In the genomic region with DNA sequence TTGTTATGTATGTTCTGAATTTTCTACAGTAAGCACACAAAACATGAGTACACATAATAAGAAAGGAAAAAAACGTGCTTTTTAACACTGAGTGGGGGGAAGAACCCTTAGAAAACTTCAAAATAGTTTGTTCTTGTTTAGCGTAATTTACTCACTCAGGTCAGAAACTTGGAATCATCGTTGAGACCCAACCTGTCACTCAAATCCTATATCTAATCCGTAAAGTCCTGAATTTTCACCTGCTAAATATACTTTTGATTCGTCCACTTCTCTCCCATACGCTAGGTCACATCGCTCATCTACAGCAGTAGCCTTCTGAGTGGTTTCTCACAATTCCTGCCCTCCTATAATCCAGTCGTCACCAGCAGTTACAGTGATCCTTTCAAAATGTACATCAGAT, we compare ENCODE assay signal across 8 cellular contexts. TPM values are rescaled to one million over a fixed set of nuclear protein-coding genes. Genes with fewer than 3 reads are reported as not detected.
DNase-seq lines count a peak whose midpoint lies in the region; ATAC-seq, FAIRE-seq and TF ChIP-seq lines count a peak whose summit lies in the region.

No MANE protein-coding gene starts in this region.

- WGBS in pancreas, 2 donors, result 4 to 6% methylated on average over 8 of the region's 8 CpGs

- TF ChIP-seq CTCF in DOHH2 (IDR thresholded peaks at IDR 0.05; ENCODE audit: low read depth, low read length, poor library complexity, severe bottlenecking) (no peak), OCI-LY1 (IDR thresholded peaks at IDR 0.05; ENCODE audit: low read length) (no peak), endothelial cell of umbilical vein (IDR thresholded peaks at IDR 0.05; ENCODE audit: extremely low read depth in 1 of 2, insufficient read depth in 1 of 2, low read depth in 1 of 2, low read length in 2 of 2) (no peak), pancreas (IDR thresholded peaks at IDR 0.05) (no peak)

- POLR2A ChIA-PET in endothelial cell of umbilical vein (lab: Charles Lee), result interaction anchor here (1.1 to 1.7 kb wide), 2 partner anchors 10 to 351 kb away, joined by 3 to 11 read pairs; a partner anchor contains a TSS

- H2AFZ ChIP-seq in OCI-LY1 (ENCODE audit: low read length), result no peak overlapping the region
- H2AFZ ChIP-seq in endothelial cell of umbilical vein (ENCODE audit: low read depth, low read length), result peak overlapping the region; percentile 82

- TF ChIP-seq POLR2A in endothelial cell of umbilical vein (IDR thresholded peaks at IDR 0.05; ENCODE audit: low read depth, low read length), result no peak

- no peak for FAIRE-seq in endothelial cell of umbilical vein (lab: Jason Lieb, UNC)
- no peak for FAIRE-seq in pancreas (lab: Jason Lieb, UNC)

- TSS peak; percentile 44 for BruUV-seq in endothelial cell of umbilical vein (replicated peaks; lab: Mats Ljungman, UMichigan)

- dilution Hi-C loops in endothelial cell of umbilical vein (cut with MboI; ENCODE audit: extremely low pct_ligation_motif_present, low sequenced_read_pairs), result no loop called here

- no peaks in the 10 kb centered on the region for H3K9me3 ChIP-seq in DOHH2 (ENCODE audit: control insufficient read depth, insufficient read depth, low read length)
- H3K9me3 ChIP-seq in OCI-LY1 (ENCODE audit: low read length), result no peaks in the 10 kb centered on the region
- no peaks in the 10 kb centered on the region for H3K9me3 ChIP-seq in endothelial cell of umbilical vein (replicated peaks; ENCODE audit: control insufficient read depth, insufficient read depth, low read length)
- H3K9me3 ChIP-seq in pancreas, result no peaks in the 10 kb centered on the region

- ATAC-seq in pancreas (no peak), HG02884 (IDR thresholded peaks at IDR 0.05; ENCODE audit: unreplicated experiment) (no peak)

- H3K79me2 ChIP-seq in DOHH2 (ENCODE audit: control insufficient read depth, low read length) (peaks cover 29% of the 10 kb centered on the region), OCI-LY1 (ENCODE audit: insufficient read depth, low read length) (peaks cover 17% of the 10 kb centered on the region), endothelial cell of umbilical vein (ENCODE audit: control insufficient read depth, insufficient read depth, low read length) (peaks cover 8% of the 10 kb centered on the region)

- H4K20me1 ChIP-seq in DOHH2 (ENCODE audit: control insufficient read depth, insufficient read depth, low read depth, low read length) (no peaks in the 10 kb centered on the region), OCI-LY1 (ENCODE audit: insufficient read depth, low read length) (no peaks in the 10 kb centered on the region), endothelial cell of umbilical vein (replicated peaks; ENCODE audit: control insufficient read depth, extremely low read depth, insufficient read depth, low read length) (no peaks in the 10 kb centered on the region)

- CTCF ChIA-PET in endothelial cell of umbilical vein (lab: Charles Lee), result interaction anchor here (0.9 to 1.5 kb wide), 8 partner anchors 11 to 92 kb away, joined by 3 to 8 read pairs (median 4); a partner anchor contains a TSS

- H3K9me2 ChIP-seq in DOHH2 (replicated peaks; ENCODE audit: control insufficient read depth, low read length) (no peaks in the 10 kb centered on the region), OCI-LY1 (ENCODE audit: low read depth, low read length) (no peaks in the 10 kb centered on the region)

- H3K9me1 ChIP-seq in endothelial cell of umbilical vein (replicated peaks; ENCODE audit: control insufficient read depth, extremely low read depth, insufficient read depth, low read length), result no peaks in the 10 kb centered on the region

- H3K9ac ChIP-seq in OCI-LY1 (ENCODE audit: low read length) (peak overlapping the region; percentile 77), endothelial cell of umbilical vein (replicated peaks; ENCODE audit: extremely low read depth, insufficient read depth, low read length) (peak overlapping the region; percentile 94)

- H3K27me3 ChIP-seq in DOHH2 (ENCODE audit: control insufficient read depth, low read length) (no peaks in the 10 kb centered on the region), OCI-LY1 (ENCODE audit: insufficient read depth, low read length) (no peaks in the 10 kb centered on the region), endothelial cell of umbilical vein (ENCODE audit: control insufficient read depth in 2 of 2, insufficient read depth in 2 of 2, low read length in 2 of 2) (no peaks in the 10 kb centered on the region), pancreas (no peaks in the 10 kb centered on the region)

- H3F3A ChIP-seq in DOHH2 (ENCODE audit: control insufficient read depth, insufficient read depth) (no peaks in the 10 kb centered on the region), OCI-LY1 (ENCODE audit: insufficient read depth, low read length) (no peaks in the 10 kb centered on the region)

- H3K36me3 ChIP-seq in DOHH2 (ENCODE audit: control insufficient read depth, low read length) (peaks cover 36% of the 10 kb centered on the region), OCI-LY1 (ENCODE audit: insufficient read depth, low read length) (peaks cover 29% of the 10 kb centered on the region), endothelial cell of umbilical vein (ENCODE audit: control insufficient read depth in 2 of 2, extremely low read depth in 1 of 2, insufficient read depth in 2 of 2, low read length in 2 of 2) (peaks cover 6 to 8% of the 10 kb centered on the region in 2 experiments), pancreas (peaks cover 0 to 13% (median 0%) of the 10 kb centered on the region in 3 donors)

- H3K4me1 ChIP-seq in DOHH2 (ENCODE audit: control insufficient read depth, low read length), result peaks cover 18% of the 10 kb centered on the region
- H3K4me1 ChIP-seq in OCI-LY1 (ENCODE audit: insufficient read depth, low read length, severe bottlenecking), result peaks cover 18% of the 10 kb centered on the region
- peaks cover 16% of the 10 kb centered on the region for H3K4me1 ChIP-seq in endothelial cell of umbilical vein (ENCODE audit: control insufficient read depth, extremely low read depth, insufficient read depth, low read length)
- peaks cover 0 to 12% (median 9%) of the 10 kb centered on the region in 3 donors for H3K4me1 ChIP-seq in pancreas

- intact Hi-C loops in endothelial cell of umbilical vein (cut with micrococcal nuclease), result loop anchor here (2.0 to 5.0 kb wide), 2 partner anchors 54 to 792 kb away; a partner anchor contains a TSS
- intact Hi-C loops in pancreas (cut with DNase I), result no loop called here

- H3K4me2 ChIP-seq in DOHH2 (ENCODE audit: low read length) (peak overlapping the region; percentile 76), OCI-LY1 (ENCODE audit: low read length) (peak overlapping the region; percentile 98), endothelial cell of umbilical vein (ENCODE audit: insufficient read depth, low read length) (peak overlapping the region; percentile 96)

- DNase-seq in endothelial cell of umbilical vein (ENCODE audit: low read depth, low spot score) (peak; percentile 22), pancreas (no peak), HuH-7 (ENCODE audit: low spot score) (no peak), 8988T (no peak), SKM-1 treated with dmso at 0.1 percent for 144 hours (lab: John Stamatoyannopoulos, UW; ENCODE audit: unreplicated experiment) (no peak)

- H3K27ac ChIP-seq in DOHH2 (ENCODE audit: low read depth, low read length), result no peak overlapping the region
- H3K27ac ChIP-seq in OCI-LY1 (ENCODE audit: low read depth, low read length, poor library complexity, severe bottlenecking), result no peak overlapping the region
- peak overlapping the region; percentile 88 for H3K27ac ChIP-seq in endothelial cell of umbilical vein (ENCODE audit: insufficient read depth, low read depth, low read length)
- H3K27ac ChIP-seq in pancreas, result no peak overlapping the region

- H3K4me3 ChIP-seq in DOHH2 (ENCODE audit: low read length) (peak overlapping the region; percentile 92), OCI-LY1 (ENCODE audit: low read depth, low read length, poor library complexity, severe bottlenecking) (peak overlapping the region; percentile 91), endothelial cell of umbilical vein (replicated peaks in 1 of 3; ENCODE audit: insufficient read depth in 1 of 3, low read depth in 1 of 3, low read length in 3 of 3) (peak overlapping the region; percentile 75 to 98 (median 82)), pancreas (peak overlapping the region; percentile 38 to 76 (median 60))

TF ChIP-seq in endothelial cell of umbilical vein, 7 proteins besides CTCF, POLR2A, EP300 and RAD21 (continues in another document):
- TF ChIP-seq POLR2AphosphoS5 (IDR thresholded peaks at IDR 0.05; ENCODE audit: insufficient read depth, low read depth, low read length), result no peak

RNA-seq across cellular contexts. Expression of a gene that starts 0.8 kb away (rescaled TPM):
- total RNA-seq in endothelial cell of umbilical vein (33.4 and 36.1 TPM in 2 replicates), pancreas (10 to 100 TPM; 10.1 to 14.6 (median 11.7) TPM)
- polyA plus RNA-seq in endothelial cell of umbilical vein (18.6 and 27.1 TPM in 2 replicates), pancreas (10 to 100 TPM; 30.6 to 31.0 TPM)
- polyA plus RNA-seq in endothelial cell of umbilical vein (2011; cell fraction: cytosol; rRNA removed), result 46.9 and 52.2 TPM in 2 replicates
- polyA plus RNA-seq in endothelial cell of umbilical vein (2011; cell fraction: nucleus; rRNA removed), result 15.2 and 21.0 TPM in 2 replicates
- 51.8 and 101 TPM in 2 replicates for polyA plus RNA-seq in endothelial cell of umbilical vein (2012)
- 5.1 and 5.5 TPM in 2 replicates for polyA minus RNA-seq in endothelial cell of umbilical vein
- 7.1 TPM for polyA minus RNA-seq in endothelial cell of umbilical vein (2011; cell fraction: cytosol; rRNA and poly(A)+ RNA removed)
- 5.0 and 7.3 TPM in 2 replicates for polyA minus RNA-seq in endothelial cell of umbilical vein (2011; cell fraction: nucleus; rRNA and poly(A)+ RNA removed)

RNA-seq across cellular contexts. Expression of a gene that starts 43.5 kb away (rescaled TPM):
- total RNA-seq in endothelial cell of umbilical vein (25.3 and 27.0 TPM in 2 replicates), pancreas (10 to 100 TPM in 1 of 6 donors, 1 to 10 TPM in 5; 4.7 to 12.1 (median 6.8) TPM)
- polyA plus RNA-seq in endothelial cell of umbilical vein (18.4 and 18.6 TPM in 2 replicates), pancreas (10 to 100 TPM in 1 of 2 donors, 1 to 10 TPM in 1; 7.3 to 11.7 TPM)
- polyA plus RNA-seq in endothelial cell of umbilical vein (2011; cell fraction: cytosol; rRNA removed), result 27.1 and 29.7 TPM in 2 replicates
- 17.3 and 19.4 TPM in 2 replicates for polyA plus RNA-seq in endothelial cell of umbilical vein (2011; cell fraction: nucleus; rRNA removed)
- polyA plus RNA-seq in endothelial cell of umbilical vein (2012), result 23.9 and 28.3 TPM in 2 replicates
- polyA minus RNA-seq in endothelial cell of umbilical vein, result 9.4 and 11.7 TPM in 2 replicates
- polyA minus RNA-seq in endothelial cell of umbilical vein (2011; cell fraction: cytosol; rRNA and poly(A)+ RNA removed), result 9.5 TPM
- polyA minus RNA-seq in endothelial cell of umbilical vein (2011; cell fraction: nucleus; rRNA and poly(A)+ RNA removed), result 24.3 and 26.5 TPM in 2 replicates

RNA-seq across cellular contexts. Expression of a gene that starts 47.6 kb away (rescaled TPM):
- not detected in 2 replicates for total RNA-seq in endothelial cell of umbilical vein
- polyA plus RNA-seq in endothelial cell of umbilical vein, result not detected in 2 replicates
- polyA plus RNA-seq in endothelial cell of umbilical vein (2011; cell fraction: cytosol; rRNA removed), result not detected in 2 replicates
- polyA plus RNA-seq in endothelial cell of umbilical vein (2011; cell fraction: nucleus; rRNA removed), result not detected in 2 replicates
- polyA plus RNA-seq in endothelial cell of umbilical vein (2012), result not detected in 2 replicates
- not detected in 2 replicates for polyA minus RNA-seq in endothelial cell of umbilical vein
- polyA minus RNA-seq in endothelial cell of umbilical vein (2011; cell fraction: cytosol; rRNA and poly(A)+ RNA removed), result not detected
- polyA minus RNA-seq in endothelial cell of umbilical vein (2011; cell fraction: nucleus; rRNA and poly(A)+ RNA removed), result not detected in 2 replicates
- total RNA-seq in pancreas, result not detected
- not detected for polyA plus RNA-seq in pancreas
